18 cellular contexts compared by ENCODE assay signal in genomic region chr2:134104754-134105153, GRCh38.
A peak's percentile ranks its signal among the peaks of the same experiment; 100 is the strongest.
DNase-seq lines count a peak whose midpoint lies in the region; ATAC-seq and TF ChIP-seq lines count a peak whose summit lies in the region.
"Had no signal": no experiment of that assay in that cellular context is flagged by ENCODE, and none has a peak within 500 bp of the region (broad histone marks: within the 10 kb centered on the region; RNA-seq: fewer than 3 reads in every experiment).

No MANE protein-coding gene starts in this region.

- peaks cover 7 to 14% of the 10 kb centered on the region in 2 donors for H3K4me1 Mint-ChIP-seq in effector memory CD8-positive, alpha-beta T cell (ENCODE audit: low read depth in 2 of 2)

- no peak overlapping the region for H3K4me3 Mint-ChIP-seq in effector memory CD8-positive, alpha-beta T cell
- H3K4me3 Mint-ChIP-seq: memory B cell, WTC11 had no signal

- intact Hi-C loops in uterus (cut with DNase I; ENCODE audit: low total_unique reads) = no loop called here

- no peaks in the 10 kb centered on the region for H3K27me3 ChIP-seq in uterus
- H3K27me3 ChIP-seq: brain microvascular endothelial cell, pancreas, SJSA1 had no signal

- H3K27ac Mint-ChIP-seq in effector memory CD8-positive, alpha-beta T cell = no peak overlapping the region
- H3K27ac Mint-ChIP-seq: memory B cell, WTC11 had no signal

- peaks cover 0 to 14% of the 10 kb centered on the region in 2 donors for H3K27me3 Mint-ChIP-seq in effector memory CD8-positive, alpha-beta T cell
- H3K27me3 Mint-ChIP-seq: memory B cell had no signal

- no peaks in the 10 kb centered on the region for H3K4me1 ChIP-seq in uterus
- H3K4me1 ChIP-seq: pancreas, SJSA1 had no signal

- no peak overlapping the region for H3K27ac ChIP-seq in uterus
- H3K27ac ChIP-seq: brain microvascular endothelial cell, pancreas, PC-9, SJSA1 had no signal

- no peaks in the 10 kb centered on the region for H3K9me3 Mint-ChIP-seq in effector memory CD8-positive, alpha-beta T cell

- H3K36me3 ChIP-seq in uterus = no peaks in the 10 kb centered on the region
- H3K36me3 ChIP-seq: brain microvascular endothelial cell, pancreas, SJSA1 had no signal

- no peaks in the 10 kb centered on the region for H3K9me3 ChIP-seq in uterus
- H3K9me3 ChIP-seq: pancreas, SJSA1 had no signal

- no peak for TF ChIP-seq POLR2A in uterus (IDR thresholded peaks at IDR 0.05)

- no peaks in the 10 kb centered on the region for H3K36me3 Mint-ChIP-seq in effector memory CD8-positive, alpha-beta T cell (ENCODE audit: insufficient read depth)
- H3K36me3 Mint-ChIP-seq: naive B cell had no signal

- TF ChIP-seq CTCF in uterus (IDR thresholded peaks at IDR 0.05) = no peak

- DNase-seq in stimulated activated CD4-positive, alpha-beta T cell treated with anti-CD3 and anti-CD28 coated beads, Interleukin-1b, Interleukin-23, amount 100 ng/mL, for 48 hours = peak; percentile 24
- no peak for DNase-seq in stimulated activated CD4-positive, alpha-beta T cell treated with anti-CD3 and anti-CD28 coated beads, Interleukin-4, amount 100 ng/mL, for 1 hour
- peak; percentile 13 to 26 for DNase-seq in activated CD4-positive, alpha-beta T cell treated with anti-CD3 and anti-CD28 coated beads, Interleukin-2, amount 50 U/mL, for 4 hours
- DNase-seq in effector memory CD8-positive, alpha-beta T cell = no peak
- DNase-seq in C1 segment of cervical spinal cord (lab: John Stamatoyannopoulos, UW) = no peak
- DNase-seq in NCI-H82 treated with DMSO at 0.1 percent for 48 hours (lab: John Stamatoyannopoulos, UW; ENCODE audit: unreplicated experiment) = no peak
- DNase-seq in uterus = no peak
- DNase-seq: brain microvascular endothelial cell, cortex of kidney, kidney, naive B cell, NCI-H146, NCI-H82, pancreas, PC-9 had no signal

- no peak overlapping the region for H3K4me3 ChIP-seq in uterus
- H3K4me3 ChIP-seq: pancreas, PC-9, SJSA1 had no signal

- peak; percentile 75 for ATAC-seq in effector memory CD8-positive, alpha-beta T cell (replicated peaks)
- ATAC-seq: WTC11 had no signal

Comparison
In these comparisons a context has a peak if more than half of its experiments do, and no peak if none do; other contexts are left out.
1. DNase-seq: peak in stimulated activated CD4-positive, alpha-beta T cell treated with anti-CD3 and anti-CD28 coated beads, Interleukin-1b, Interleukin-23, amount 100 ng/mL, for 48 hours (single experiment) and activated CD4-positive, alpha-beta T cell treated with anti-CD3 and anti-CD28 coated beads, Interleukin-2, amount 50 U/mL, for 4 hours (2 of 2); none in stimulated activated CD4-positive, alpha-beta T cell treated with anti-CD3 and anti-CD28 coated beads, Interleukin-4, amount 100 ng/mL, for 1 hour (single experiment), effector memory CD8-positive, alpha-beta T cell (0 of 3), C1 segment of cervical spinal cord (0 of 14), NCI-H82 treated with DMSO at 0.1 percent for 48 hours (single experiment) and uterus (0 of 2).